In genomic region chr11:6992026-6992425, GRCh38 we compare ENCODE assay signal across 17 cellular contexts. TPM values are rescaled to one million over a fixed set of nuclear protein-coding genes. Genes with fewer than 3 reads are reported as not detected.
DNase-seq lines count a peak whose midpoint lies in the region; ATAC-seq and TF ChIP-seq lines count a peak whose summit lies in the region.
"Had no signal": no experiment of that assay in that cellular context is flagged by ENCODE, and none has a peak within 500 bp of the region (broad histone marks: within the 10 kb centered on the region; RNA-seq: fewer than 3 reads in every experiment).

No MANE protein-coding gene starts in this region.

- H3K9ac ChIP-seq in rectal smooth muscle tissue (ENCODE audit: low read length) = no peak overlapping the region

- H3K27ac ChIP-seq in AG04450 (ENCODE audit: low read depth, low read length) (peak overlapping the region; percentile 95), rectal smooth muscle tissue (ENCODE audit: low read depth, low read length) (peak overlapping the region; percentile 38)
- H3K27ac ChIP-seq: A549, left ventricle myocardium inferior, testis had no signal

- no peak overlapping the region for H3K27ac Mint-ChIP-seq in stimulated activated naive B cell treated with anti-CD40 and anti-IgM and Interleukin-4, amounts not matched to agents 10 μg/mL and 1 μg/mL and 100 μg/mL, for 72 hours

- no peak overlapping the region for H3K4me3 Mint-ChIP-seq in stimulated activated naive B cell treated with anti-CD40 and anti-IgM and Interleukin-4, amounts not matched to agents 10 μg/mL and 1 μg/mL and 100 μg/mL, for 72 hours

- TF ChIP-seq CTCF in AG04450 (IDR thresholded peaks at IDR 0.05; ENCODE audit: low read depth, low read length) = no peak

- H3K4me1 Mint-ChIP-seq in stimulated activated naive B cell treated with anti-CD40 and anti-IgM and Interleukin-4, amounts not matched to agents 10 μg/mL and 1 μg/mL and 100 μg/mL, for 72 hours = no peaks in the 10 kb centered on the region

- peaks cover 0 to 7% of the 10 kb centered on the region in 2 donors for H3K27me3 Mint-ChIP-seq in stimulated activated naive B cell treated with anti-CD40 and anti-IgM and Interleukin-4, amounts not matched to agents 10 μg/mL and 1 μg/mL and 100 μg/mL, for 72 hours

- no peaks in the 10 kb centered on the region for H3K36me3 ChIP-seq in rectal smooth muscle tissue (ENCODE audit: control insufficient read depth, insufficient read depth, low read length)
- H3K36me3 ChIP-seq: ascending aorta, left ventricle myocardium inferior had no signal

- H3K9me3 Mint-ChIP-seq in stimulated activated naive B cell treated with anti-CD40 and anti-IgM and Interleukin-4, amounts not matched to agents 10 μg/mL and 1 μg/mL and 100 μg/mL, for 72 hours = no peaks in the 10 kb centered on the region

- H3K4me3 ChIP-seq in AG04450 (ENCODE audit: low read depth, low read length) (no peak overlapping the region), rectal smooth muscle tissue (ENCODE audit: low read length) (no peak overlapping the region)
- H3K4me3 ChIP-seq: A549, left ventricle myocardium inferior, testis had no signal

- H3K27me3 ChIP-seq in AG04450 (ENCODE audit: control insufficient read depth, insufficient read depth, low read length) (no peaks in the 10 kb centered on the region), rectal smooth muscle tissue (ENCODE audit: control insufficient read depth, insufficient read depth, low read length) (no peaks in the 10 kb centered on the region)
- H3K27me3 ChIP-seq: ascending aorta, testis had no signal

- H3K9me3 ChIP-seq in AG04450 (ENCODE audit: control insufficient read depth, insufficient read depth, low read length) = no peaks in the 10 kb centered on the region
- H3K9me3 ChIP-seq: A549, ascending aorta, left ventricle myocardium inferior, testis had no signal

- CTCF ChIA-PET in AG04450 (lab: Charles Lee) = interaction anchor here (3.0 kb wide), 1 partner anchor 180 kb away, joined by 15 read pairs; no protein-coding TSS in a partner anchor

- no peaks in the 10 kb centered on the region for H3K36me3 Mint-ChIP-seq in stimulated activated naive B cell treated with anti-CD40 and anti-IgM and Interleukin-4, amounts not matched to agents 10 μg/mL and 1 μg/mL and 100 μg/mL, for 72 hours

- no peak for ATAC-seq in stimulated activated naive B cell treated with anti-CD40 and anti-IgM and Interleukin-4, amounts not matched to agents 10 μg/mL and 1 μg/mL and 100 μg/mL, for 72 hours (replicated peaks)
- ATAC-seq in GM21528 (IDR thresholded peaks at IDR 0.05; ENCODE audit: low FRiP score, unreplicated experiment) (no peak), HG03108 (IDR thresholded peaks at IDR 0.05; ENCODE audit: unreplicated experiment) (no peak)
- ATAC-seq: A549 had no signal

- DNase-seq in AG04450 (ENCODE audit: low read depth, low spot score) (peak; percentile 20), amniotic epithelial cell (ENCODE audit: low read depth) (peak; percentile 8), fibroblast of peridontal ligament (ENCODE audit: extremely low read depth) (peak; percentile 65)
- no peak for DNase-seq in stimulated activated naive B cell treated with anti-CD40 and anti-IgM and Interleukin-4, amounts not matched to agents 10 μg/mL and 1 μg/mL and 100 μg/mL, for 72 hours
- no peak for DNase-seq in activated CD4-positive, alpha-beta T cell treated with anti-CD3 and anti-CD28 coated beads for 4 hours
- DNase-seq: activated CD4-positive, alpha-beta T cell treated with anti-CD3 and anti-CD28 coated beads for 1 hour; activated gamma-delta T cell; left ventricle myocardium inferior; NCI-H146; small intestine; T1000; testis had no signal

- POLR2A ChIA-PET in AG04450 (lab: Yijun Ruan, JAX) = interaction anchor here (0.9 to 3.3 kb wide), 3 partner anchors 28 to 68 kb away, joined by 3 to 17 read pairs (median 6); partner anchors contain the start of genes NLRP14, ZNF214 and ZNF215

- peaks cover 5% of the 10 kb centered on the region for H3K4me1 ChIP-seq in rectal smooth muscle tissue (ENCODE audit: control insufficient read depth, insufficient read depth, low read length)
- H3K4me1 ChIP-seq: A549, ascending aorta, left ventricle myocardium inferior, testis had no signal

RNA-seq across cellular contexts. Expression of gene ZNF214, which starts 28.1 kb away (rescaled TPM):
- polyA plus RNA-seq in AG04450 (2011; rRNA removed) = 1.9 and 3.4 TPM in 2 replicates
- 9.1 and 12.7 TPM in 2 replicates for polyA minus RNA-seq in AG04450 (2011; rRNA and poly(A)+ RNA removed)

RNA-seq across cellular contexts. Expression of gene NLRP14, which starts 28.3 kb away (rescaled TPM):
- 0.02 and 0.06 TPM in 2 replicates for polyA plus RNA-seq in AG04450 (2011; rRNA removed)
- polyA minus RNA-seq in AG04450 (2011; rRNA and poly(A)+ RNA removed) = 0.09 and 0.14 TPM in 2 replicates

Comparison
In these comparisons a context has a peak if more than half of its experiments do, and no peak if none do; other contexts are left out.
1. DNase-seq: peak in AG04450 (single experiment), amniotic epithelial cell (single experiment) and fibroblast of peridontal ligament (single experiment); none in stimulated activated naive B cell treated with anti-CD40 and anti-IgM and Interleukin-4, amounts not matched to agents 10 μg/mL and 1 μg/mL and 100 μg/mL, for 72 hours (single experiment) and activated CD4-positive, alpha-beta T cell treated with anti-CD3 and anti-CD28 coated beads for 4 hours (0 of 2).